1 cellular context compared by ENCODE assay signal in the genomic region with DNA sequence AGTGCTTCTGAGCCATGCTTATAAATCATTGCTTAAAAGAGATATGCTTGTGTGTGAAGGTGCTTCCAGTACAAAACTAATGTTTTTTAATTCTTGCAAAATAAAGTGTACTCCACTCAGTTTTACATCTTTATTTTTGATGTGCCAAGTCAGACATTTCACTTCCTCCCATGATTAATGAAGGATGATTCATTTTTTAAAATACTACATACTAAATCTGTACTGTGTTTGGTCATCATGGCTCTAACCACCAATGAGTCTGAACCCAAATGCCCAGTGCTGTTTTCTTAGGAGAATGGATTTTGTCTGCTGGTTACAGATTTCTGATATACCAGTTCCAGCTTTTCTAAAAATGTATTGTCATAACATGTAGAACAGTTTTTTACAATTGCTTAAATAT.
TF ChIP-seq lines count a peak whose summit lies in the region.

No MANE protein-coding gene starts in this region.

TF ChIP-seq in SK-N-SH, 30 proteins besides CTCF, POLR2A, EP300 and RAD21 (continued from another document):
- TF ChIP-seq, protein P1, sequence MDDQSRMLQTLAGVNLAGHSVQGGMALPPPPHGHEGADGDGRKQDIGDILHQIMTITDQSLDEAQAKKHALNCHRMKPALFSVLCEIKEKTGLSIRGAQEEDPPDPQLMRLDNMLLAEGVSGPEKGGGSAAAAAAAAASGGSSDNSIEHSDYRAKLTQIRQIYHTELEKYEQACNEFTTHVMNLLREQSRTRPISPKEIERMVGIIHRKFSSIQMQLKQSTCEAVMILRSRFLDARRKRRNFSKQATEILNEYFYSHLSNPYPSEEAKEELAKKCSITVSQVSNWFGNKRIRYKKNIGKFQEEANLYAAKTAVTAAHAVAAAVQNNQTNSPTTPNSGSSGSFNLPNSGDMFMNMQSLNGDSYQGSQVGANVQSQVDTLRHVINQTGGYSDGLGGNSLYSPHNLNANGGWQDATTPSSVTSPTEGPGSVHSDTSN (IDR thresholded peaks at IDR 0.05): peak; percentile 59; the same call in 1 of the 2 replicates
- TF ChIP-seq RCOR1 (IDR thresholded peaks at IDR 0.05; ENCODE audit: low read length) (no peak), CHD2 (IDR thresholded peaks at IDR 0.05; ENCODE audit: low read length, partially characterized antibody) (no peak), TEAD4 (IDR thresholded peaks at IDR 0.05; ENCODE audit: borderline replicate concordance, insufficient read depth) (no peak), RXRA (IDR thresholded peaks at IDR 0.05; ENCODE audit: borderline replicate concordance, low read depth) (no peak), MXI1 (IDR thresholded peaks at IDR 0.05; ENCODE audit: low read depth, low read length) (no peak), NFIC (IDR thresholded peaks at IDR 0.05; ENCODE audit: borderline replicate concordance) (no peak)
- TF ChIP-seq, protein P2, sequence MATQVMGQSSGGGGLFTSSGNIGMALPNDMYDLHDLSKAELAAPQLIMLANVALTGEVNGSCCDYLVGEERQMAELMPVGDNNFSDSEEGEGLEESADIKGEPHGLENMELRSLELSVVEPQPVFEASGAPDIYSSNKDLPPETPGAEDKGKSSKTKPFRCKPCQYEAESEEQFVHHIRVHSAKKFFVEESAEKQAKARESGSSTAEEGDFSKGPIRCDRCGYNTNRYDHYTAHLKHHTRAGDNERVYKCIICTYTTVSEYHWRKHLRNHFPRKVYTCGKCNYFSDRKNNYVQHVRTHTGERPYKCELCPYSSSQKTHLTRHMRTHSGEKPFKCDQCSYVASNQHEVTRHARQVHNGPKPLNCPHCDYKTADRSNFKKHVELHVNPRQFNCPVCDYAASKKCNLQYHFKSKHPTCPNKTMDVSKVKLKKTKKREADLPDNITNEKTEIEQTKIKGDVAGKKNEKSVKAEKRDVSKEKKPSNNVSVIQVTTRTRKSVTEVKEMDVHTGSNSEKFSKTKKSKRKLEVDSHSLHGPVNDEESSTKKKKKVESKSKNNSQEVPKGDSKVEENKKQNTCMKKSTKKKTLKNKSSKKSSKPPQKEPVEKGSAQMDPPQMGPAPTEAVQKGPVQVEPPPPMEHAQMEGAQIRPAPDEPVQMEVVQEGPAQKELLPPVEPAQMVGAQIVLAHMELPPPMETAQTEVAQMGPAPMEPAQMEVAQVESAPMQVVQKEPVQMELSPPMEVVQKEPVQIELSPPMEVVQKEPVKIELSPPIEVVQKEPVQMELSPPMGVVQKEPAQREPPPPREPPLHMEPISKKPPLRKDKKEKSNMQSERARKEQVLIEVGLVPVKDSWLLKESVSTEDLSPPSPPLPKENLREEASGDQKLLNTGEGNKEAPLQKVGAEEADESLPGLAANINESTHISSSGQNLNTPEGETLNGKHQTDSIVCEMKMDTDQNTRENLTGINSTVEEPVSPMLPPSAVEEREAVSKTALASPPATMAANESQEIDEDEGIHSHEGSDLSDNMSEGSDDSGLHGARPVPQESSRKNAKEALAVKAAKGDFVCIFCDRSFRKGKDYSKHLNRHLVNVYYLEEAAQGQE (IDR thresholded peaks at IDR 0.05; ENCODE audit: low read depth, low read length): no peak
- TF ChIP-seq, protein P3, sequence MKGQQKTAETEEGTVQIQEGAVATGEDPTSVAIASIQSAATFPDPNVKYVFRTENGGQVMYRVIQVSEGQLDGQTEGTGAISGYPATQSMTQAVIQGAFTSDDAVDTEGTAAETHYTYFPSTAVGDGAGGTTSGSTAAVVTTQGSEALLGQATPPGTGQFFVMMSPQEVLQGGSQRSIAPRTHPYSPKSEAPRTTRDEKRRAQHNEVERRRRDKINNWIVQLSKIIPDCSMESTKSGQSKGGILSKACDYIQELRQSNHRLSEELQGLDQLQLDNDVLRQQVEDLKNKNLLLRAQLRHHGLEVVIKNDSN (IDR thresholded peaks at IDR 0.05; ENCODE audit: borderline replicate concordance, low read depth): no peak
TF ChIP-seq in SK-N-SH: peak in this region for 3.
